ENCODE assay signal across 31 cellular contexts in genomic region chr7:129265328-129265727, GRCh38. TPM values are rescaled to one million over a fixed set of nuclear protein-coding genes. Genes with fewer than 3 reads are reported as not detected.
A peak's percentile ranks its signal among the peaks of the same experiment; 100 is the strongest.
DNase-seq lines count a peak whose midpoint lies in the region; ATAC-seq, FAIRE-seq and TF ChIP-seq lines count a peak whose summit lies in the region.
"Had no signal": no experiment of that assay in that cellular context is flagged by ENCODE, and none has a peak within 500 bp of the region (broad histone marks: within the 10 kb centered on the region; RNA-seq: fewer than 3 reads in every experiment).

No MANE protein-coding gene starts in this region.

- TF ChIP-seq EP300 in GM12878 (IDR thresholded peaks at IDR 0.05; ENCODE audit: borderline replicate concordance in 1 of 2, control insufficient read depth in 1 of 2, low read depth in 2 of 2, low read length in 2 of 2) (no peak), neural cell (conservative IDR thresholded peaks at IDR 0.05; ENCODE audit: poor library complexity, severe bottlenecking) (no peak)

- H3K27me3 ChIP-seq in GM12878 (replicated peaks in 1 of 2; ENCODE audit: control insufficient read depth in 2 of 2, insufficient read depth in 2 of 2, low read length in 1 of 2) (no peaks in the 10 kb centered on the region), neural cell (ENCODE audit: insufficient read depth, low read depth, low read length) (no peaks in the 10 kb centered on the region)
- H3K27me3 ChIP-seq: BE2C; BLaER1; BLaER1 treated with 17β-estradiol and CSF1 and Interleukin-3, amounts not matched to agents 10 nM and 100 nM had no signal

- no peak for TF ChIP-seq POLR2A in GM12878 (IDR thresholded peaks at IDR 0.05; ENCODE audit: low read depth, low read length)

- SMC1A ChIA-PET in GM12878 (lab: Charles Lee; ENCODE audit: uncharacterized antibody, unreplicated experiment): interaction anchor here (1.4 kb wide), 1 partner anchor 9 kb away, joined by 4 read pairs; no protein-coding TSS in a partner anchor

- CTCF ChIA-PET in HEK293 (lab: Yijun Ruan, JAX) (interaction anchor here (1.2 to 1.4 kb wide), 3 partner anchors 35 to 51 kb away, joined by 3 to 13 read pairs (median 3); no protein-coding TSS in a partner anchor), GM12878 (lab: Yijun Ruan, JAX) (interaction anchor here (1.3 kb wide), 1 partner anchor 18 kb away, joined by 3 read pairs; no protein-coding TSS in a partner anchor)

- H3K36me3 ChIP-seq in HEK293 (ENCODE audit: control insufficient read depth in 2 of 2, insufficient read depth in 1 of 2, low read length in 2 of 2) (no peaks in the 10 kb centered on the region), GM12878 (ENCODE audit: control insufficient read depth in 2 of 2, insufficient read depth in 2 of 2, low read length in 1 of 2) (no peaks in the 10 kb centered on the region), neural cell (ENCODE audit: insufficient read depth, low read length) (no peaks in the 10 kb centered on the region)
- H3K36me3 ChIP-seq: BE2C, BLaER1 had no signal

- H2AFZ ChIP-seq in GM12878 (ENCODE audit: control insufficient read depth, low read depth, low read length) (no peak overlapping the region), neural cell (ENCODE audit: low read depth, low read length) (no peak overlapping the region)

- FAIRE-seq in GM12878 (lab: Jason Lieb, UNC): no peak
- FAIRE-seq: D721Med had no signal

- POLR2A ChIA-PET in HEK293 (lab: Yijun Ruan, JAX) (no interaction called here), GM12878 (lab: Charles Lee) (no interaction called here)

- no peaks in the 10 kb centered on the region for H3K9me2 ChIP-seq in neural cell (ENCODE audit: insufficient read depth, low read length)

- ATAC-seq in GM12878: no peak
- ATAC-seq in stimulated activated naive CD8-positive, alpha-beta T cell treated with anti-CD3 and anti-CD28 coated beads, Interleukin-15, Interleukin-2, amounts not matched to agents 100 U/mL and 50 U/mL, for 24 hours: no peak
- ATAC-seq in GM18519 (IDR thresholded peaks at IDR 0.05; ENCODE audit: low FRiP score, unreplicated experiment): no peak
- ATAC-seq: CD8-positive, alpha-beta T cell had no signal

- H4K20me1 ChIP-seq in GM12878 (ENCODE audit: control insufficient read depth, insufficient read depth) (no peaks in the 10 kb centered on the region), neural cell (ENCODE audit: insufficient read depth) (no peaks in the 10 kb centered on the region)
- H4K20me1 ChIP-seq: BLaER1; BLaER1 treated with 17β-estradiol and CSF1 and Interleukin-3, amounts not matched to agents 10 nM and 100 nM had no signal

- no peak for TF ChIP-seq RAD21 in GM12878 (IDR thresholded peaks at IDR 0.05; ENCODE audit: insufficient read depth, low read depth, low read length)
- no peak for TF ChIP-seq RAD21 in neural cell (conservative IDR thresholded peaks at IDR 0.05)

- H3K79me2 ChIP-seq in GM12878 (ENCODE audit: control insufficient read depth, insufficient read depth, low read length) (no peaks in the 10 kb centered on the region), neural cell (replicated peaks; ENCODE audit: insufficient read depth, low read length) (peaks cover 4% of the 10 kb centered on the region)

- intact Hi-C loops in GM12878 (cut with micrococcal nuclease; ENCODE audit: unreplicated experiment): no loop called here

- RAD21 ChIA-PET in GM12878 (lab: Charles Lee; ENCODE audit: unreplicated experiment): no interaction called here

- no peak overlapping the region for H3K27ac ChIP-seq in HEK293 (ENCODE audit: extremely low read depth, low read depth, low read length)
- H3K27ac ChIP-seq in GM12878 (ENCODE audit: control insufficient read depth, insufficient read depth): no peak overlapping the region
- H3K27ac ChIP-seq in neural cell (ENCODE audit: low read length): peak overlapping the region; percentile 61
- H3K27ac ChIP-seq: 22Rv1; A549; BLaER1; BLaER1 treated with 17β-estradiol and CSF1 and Interleukin-3, amounts not matched to agents 10 nM and 100 nM; C4-2B had no signal

- H3K4me1 ChIP-seq in HEK293 (ENCODE audit: control insufficient read depth, insufficient read depth, low read length): no peaks in the 10 kb centered on the region; the same call in 1 of the 2 replicates
- H3K4me1 ChIP-seq in GM12878 (ENCODE audit: control insufficient read depth, insufficient read depth, low read length): peaks cover 3% of the 10 kb centered on the region
- H3K4me1 ChIP-seq: BE2C, Caco-2 had no signal

- H3K4me2 ChIP-seq in GM12878 (ENCODE audit: control insufficient read depth, insufficient read depth) (no peak overlapping the region), neural cell (ENCODE audit: low read length) (no peak overlapping the region)
- H3K4me2 ChIP-seq: BLaER1; BLaER1 treated with 17β-estradiol and CSF1 and Interleukin-3, amounts not matched to agents 10 nM and 100 nM had no signal

- no peak for DNase-seq in GM12878 (ENCODE audit: low read depth, low spot score)
- DNase-seq in stimulated activated naive CD8-positive, alpha-beta T cell treated with anti-CD3 and anti-CD28 coated beads, Interleukin-15, Interleukin-2, amounts not matched to agents 100 U/mL and 50 U/mL, for 24 hours: no peak
- no peak for DNase-seq in NCI-H446 treated with DMSO at 0.1 percent for 48 hours (lab: John Stamatoyannopoulos, UW)
- DNase-seq: 8988T; ACHN; AML-193; BE2C; C1 segment of cervical spinal cord; Caco-2; Calu3; CD4-positive, alpha-beta memory T cell; CD4-positive, alpha-beta T cell; CD4-positive, CD25-positive, alpha-beta regulatory T cell; CD8-positive, alpha-beta memory T cell; CD8-positive, alpha-beta T cell; COR-L47; DMS 273 treated with DMSO at 0.1 percent for 48 hours; DMS153; DMS79; DMS79 treated with DMSO at 0.1 percent for 48 hours; DND-41; EL had no signal

- no peak for TF ChIP-seq CTCF in HEK293 (tag by site-specific recombination; IDR thresholded peaks at IDR 0.05)
- no peak for TF ChIP-seq CTCF in GM12878 (IDR thresholded peaks at IDR 0.05 in 2 of 3, conservative IDR thresholded peaks at IDR 0.05 in 1 of 3; ENCODE audit: control insufficient read depth in 2 of 3, extremely low read depth in 1 of 3, insufficient read depth in 1 of 3, low read depth in 3 of 3, low read length in 3 of 3)
- no peak for TF ChIP-seq CTCF in neural cell (IDR thresholded peaks at IDR 0.05; ENCODE audit: poor library complexity, severe bottlenecking)

- in situ Hi-C loops in GM12878 (cut with MboI): no loop called here

- H3K9me3 ChIP-seq in HEK293 (ENCODE audit: control insufficient read depth, insufficient read depth, low read depth, low read length) (no peaks in the 10 kb centered on the region), GM12878 (replicated peaks; ENCODE audit: control insufficient read depth, insufficient read depth, low read length) (no peaks in the 10 kb centered on the region), neural cell (ENCODE audit: low read length) (no peaks in the 10 kb centered on the region)
- H3K9me3 ChIP-seq: A549, BE2C, Caco-2 had no signal

- no peak overlapping the region for H3K9ac ChIP-seq in GM12878 (ENCODE audit: control insufficient read depth, insufficient read depth, low read length)
- peak overlapping the region; percentile 7 for H3K9ac ChIP-seq in neural cell (ENCODE audit: low read length)
- H3K9ac ChIP-seq: BLaER1; BLaER1 treated with 17β-estradiol and CSF1 and Interleukin-3, amounts not matched to agents 10 nM and 100 nM had no signal

- no peak overlapping the region for H3K4me3 ChIP-seq in HEK293 (ENCODE audit: low read depth, low read length)
- H3K4me3 ChIP-seq in GM12878: no peak overlapping the region
- H3K4me3 ChIP-seq in neural cell (ENCODE audit: low read length): peak overlapping the region; percentile 0
- H3K4me3 ChIP-seq: A549; BLaER1; BLaER1 treated with 17β-estradiol and CSF1 and Interleukin-3, amounts not matched to agents 10 nM and 100 nM had no signal

- TSS peak; percentile 35 for BruUV-seq in GM12878 (replicated peaks; lab: Mats Ljungman, UMichigan)

- WGBS in GM12878 (ENCODE audit: insufficient coverage, insufficient replicate concordance, low lambda C conversion rate, missing lambda C conversion rate): 33% methylated on average over 1 of the region's 1 CpG

- no peaks in the 10 kb centered on the region for H3F3A ChIP-seq in neural cell (ENCODE audit: insufficient read depth, low read length, poor library complexity, severe bottlenecking)

TF ChIP-seq in HEK293, 187 proteins besides CTCF, POLR2A, EP300 and RAD21 (continues in another document):
- peak; percentile 83; the same call in 1 of the 2 replicates for TF ChIP-seq ZNF664 (tag by site-specific recombination; IDR thresholded peaks at IDR 0.05)
- peak; percentile 93 for TF ChIP-seq EGR2 (tag by site-specific recombination; IDR thresholded peaks at IDR 0.05; ENCODE audit: low read depth)
- TF ChIP-seq ZNF133 (tag by site-specific recombination; IDR thresholded peaks at IDR 0.05): no peak

TF ChIP-seq in GM12878, 131 proteins besides CTCF, POLR2A, EP300 and RAD21 (continues in another document):
- TF ChIP-seq CHD4 (IDR thresholded peaks at IDR 0.05): no peak

TF ChIP-seq in neural cell, 6 proteins besides CTCF, POLR2A, EP300 and RAD21 (continues in another document):
- TF ChIP-seq MXI1 (conservative IDR thresholded peaks at IDR 0.05; ENCODE audit: poor library complexity, severe bottlenecking): no peak
- TF ChIP-seq EZH2 (IDR thresholded peaks at IDR 0.05; ENCODE audit: borderline replicate concordance, insufficient read depth, low read length, poor library complexity, severe bottlenecking): no peak
- TF ChIP-seq SMC3 (conservative IDR thresholded peaks at IDR 0.05; ENCODE audit: poor library complexity): no peak

RNA-seq across cellular contexts. Expression of gene AHCYL2, which starts 40.5 kb away (rescaled TPM):
- 19.4 and 28.2 TPM in 2 replicates for total RNA-seq in GM12878 (2013; cell fraction: nucleolus; rRNA removed)
- total RNA-seq in GM12878 (2014; rRNA removed): 6.0 and 6.7 TPM in 2 replicates
- 4.7 and 5.5 TPM in 2 replicates for total RNA-seq in GM12878 (2014; rRNA removed; fragmentation: Illumina TruSeq; extraction: Trizol)
- total RNA-seq in GM12878 (2021): 7.0 and 8.3 TPM in 2 replicates
- 2.7 TPM for polyA plus RNA-seq in GM12878 (2011; ENCODE audit: low read depth)
- 29.1 and 31.4 TPM in 2 replicates for polyA plus RNA-seq in GM12878 (2011; rRNA removed)
- polyA plus RNA-seq in GM12878 (2011; cell fraction: cytosol; rRNA removed): 13.4 and 16.4 TPM in 2 replicates
- polyA plus RNA-seq in GM12878 (2011; cell fraction: nucleus; rRNA removed): 23.3 and 25.6 TPM in 2 replicates
- polyA plus RNA-seq in GM12878 (2012): 3.2 and 4.4 TPM in 2 replicates
- polyA plus RNA-seq in GM12878 (2014; fragmentation: Illumina TruSeq; extraction: Trizol): 7.7 and 9.8 TPM in 2 replicates
- 1 to 10 TPM; 1.7 to 2.0 TPM for polyA plus RNA-seq in GM12878 (2014; fragmentation: Nextera tagmentation; extraction: Ambion mirVana)
- polyA plus RNA-seq in GM12878 (2014; rRNA removed): 5.0 and 6.1 TPM in 2 replicates
- 1 to 10 TPM; 3.5 to 4.4 TPM for polyA plus RNA-seq in GM12878 (2016; fragmentation: Nextera tagmentation; extraction: Ambion mirVana)
- 30.6 and 31.0 TPM in 2 replicates for polyA minus RNA-seq in GM12878 (2011; rRNA and poly(A)+ RNA removed)
- polyA minus RNA-seq in GM12878 (2011; cell fraction: cytosol; rRNA and poly(A)+ RNA removed): 8.3 and 9.8 TPM in 2 replicates
- polyA minus RNA-seq in GM12878 (2011; cell fraction: nucleus; rRNA and poly(A)+ RNA removed): 13.5 and 15.2 TPM in 2 replicates
- polyA plus RNA-seq in neural cell: 38.8 and 39.9 TPM in 2 replicates
- 51.9 and 64.6 TPM in 2 replicates for polyA minus RNA-seq in neural cell
